In genomic region chr5:79021753-79022152, GRCh38 we compare ENCODE assay signal across 17 cellular contexts. TPM values are rescaled to one million over a fixed set of nuclear protein-coding genes. Genes with fewer than 3 reads are reported as not detected.
DNase-seq lines count a peak whose midpoint lies in the region; ATAC-seq and TF ChIP-seq lines count a peak whose summit lies in the region.
"Had no signal": no experiment of that assay in that cellular context is flagged by ENCODE, and none has a peak within 500 bp of the region (broad histone marks: within the 10 kb centered on the region; RNA-seq: fewer than 3 reads in every experiment).

No MANE protein-coding gene starts in this region.

- no peaks in the 10 kb centered on the region for H3K9me3 Mint-ChIP-seq in stimulated activated memory B cell treated with anti-CD40 and anti-IgM and Interleukin-4, amounts not matched to agents 10 μg/mL and 1 μg/mL and 100 μg/mL, for 72 hours
- H3K9me3 Mint-ChIP-seq: activated CD4-positive, alpha-beta memory T cell treated with anti-CD3 and anti-CD28 coated beads for 36 hours; activated T-cell treated with anti-CD3 and anti-CD28 coated beads, Interleukin-2, amount 50 U/mL, for 24 hours; effector memory CD8-positive, alpha-beta T cell; stimulated activated naive B cell treated with anti-CD40 and anti-IgM and Interleukin-4, amounts not matched to agents 10 μg/mL and 1 μg/mL and 100 μg/mL, for 72 hours had no signal

- POLR2A ChIA-PET in HCT116 (lab: Charles Lee): no interaction called here

- H3K9me3 ChIP-seq in HCT116 (ENCODE audit: control insufficient read depth in 1 of 2, insufficient read depth in 1 of 2, low read depth in 1 of 2, low read length in 2 of 2) (no peaks in the 10 kb centered on the region), SJCRH30 (replicated peaks) (no peaks in the 10 kb centered on the region), gastroesophageal sphincter (no peaks in the 10 kb centered on the region)
- H3K9me3 ChIP-seq: heart right ventricle, ovary, right lobe of liver had no signal

- WGBS in gastroesophageal sphincter (ENCODE audit: low coverage in 1 of 2), 2 donors: 32 to 100% methylated on average over 1 to 4 of the region's 4 CpGs

- no peaks in the 10 kb centered on the region for H3K79me2 ChIP-seq in ACC112 (ENCODE audit: control insufficient read depth, insufficient read depth, low read length, unreplicated experiment)
- no peaks in the 10 kb centered on the region for H3K79me2 ChIP-seq in HCT116 (ENCODE audit: insufficient read depth, low read length)

- H3K9me2 ChIP-seq in HCT116 (ENCODE audit: insufficient read depth): no peaks in the 10 kb centered on the region

- TF ChIP-seq POLR2A in HCT116 (IDR thresholded peaks at IDR 0.05; ENCODE audit: borderline replicate concordance, extremely low read depth, insufficient read depth, insufficient read length) (no peak), gastroesophageal sphincter (IDR thresholded peaks at IDR 0.05) (no peak)

- intact Hi-C loops in HCT116 (cut with micrococcal nuclease): loop anchor here (2.0 to 10.0 kb wide), 4 partner anchors 111 to 1061 kb away; no protein-coding TSS in a partner anchor

- H3K4me1 ChIP-seq in ACC112 (ENCODE audit: control insufficient read depth, insufficient read depth, low read length, unreplicated experiment): peaks cover 14% of the 10 kb centered on the region
- H3K4me1 ChIP-seq in HCT116 (ENCODE audit: control insufficient read depth in 1 of 2, insufficient read depth in 2 of 2, low read length in 2 of 2): peaks cover 2 to 15% of the 10 kb centered on the region in 2 experiments; a peak in 2 of 4 replicates
- peaks cover 17% of the 10 kb centered on the region for H3K4me1 ChIP-seq in SJCRH30
- H3K4me1 ChIP-seq in gastroesophageal sphincter: peaks cover 0 to 46% (median 0%) of the 10 kb centered on the region in 3 donors

- H3K36me3 ChIP-seq in ACC112 (ENCODE audit: insufficient read depth, low read length): no peaks in the 10 kb centered on the region
- H3K36me3 ChIP-seq in HCT116 (ENCODE audit: control insufficient read depth in 1 of 2, insufficient read depth in 2 of 2, low read length in 2 of 2): no peaks in the 10 kb centered on the region
- H3K36me3 ChIP-seq in SJCRH30: no peaks in the 10 kb centered on the region
- H3K36me3 ChIP-seq in gastroesophageal sphincter: no peaks in the 10 kb centered on the region
- H3K36me3 ChIP-seq: heart right ventricle, ovary, right lobe of liver had no signal

- H3K4me1 Mint-ChIP-seq in stimulated activated memory B cell treated with anti-CD40 and anti-IgM and Interleukin-4, amounts not matched to agents 10 μg/mL and 1 μg/mL and 100 μg/mL, for 72 hours: peaks cover 19% of the 10 kb centered on the region

- H3K4me2 ChIP-seq in HCT116 (ENCODE audit: low read length): peak overlapping the region; percentile 57; the same call in 1 of the 2 replicates

- H3K27me3 ChIP-seq in ACC112 (ENCODE audit: insufficient read depth, low read length) (no peaks in the 10 kb centered on the region), HCT116 (ENCODE audit: insufficient read depth, low read length) (no peaks in the 10 kb centered on the region), SJCRH30 (no peaks in the 10 kb centered on the region), gastroesophageal sphincter (no peaks in the 10 kb centered on the region)
- H3K27me3 ChIP-seq: ovary, right lobe of liver had no signal

- TF ChIP-seq CTCF in HCT116 (IDR thresholded peaks at IDR 0.05 in 2 of 3, conservative IDR thresholded peaks at IDR 0.05 in 1 of 3; ENCODE audit: borderline replicate concordance in 1 of 3, insufficient read depth in 1 of 3, low read depth in 2 of 3, low read length in 2 of 3): no peak
- no peak for TF ChIP-seq CTCF in gastroesophageal sphincter (IDR thresholded peaks at IDR 0.05)

- no peak overlapping the region for H3K27ac Mint-ChIP-seq in stimulated activated memory B cell treated with anti-CD40 and anti-IgM and Interleukin-4, amounts not matched to agents 10 μg/mL and 1 μg/mL and 100 μg/mL, for 72 hours
- H3K27ac Mint-ChIP-seq: activated CD4-positive, alpha-beta memory T cell treated with anti-CD3 and anti-CD28 coated beads for 36 hours; activated T-cell treated with anti-CD3 and anti-CD28 coated beads, Interleukin-2, amount 50 U/mL, for 24 hours; effector memory CD8-positive, alpha-beta T cell; stimulated activated naive B cell treated with anti-CD40 and anti-IgM and Interleukin-4, amounts not matched to agents 10 μg/mL and 1 μg/mL and 100 μg/mL, for 72 hours; T-helper 17 cell had no signal

- DNase-seq in HCT116 (ENCODE audit: low read depth, low spot score): no peak
- DNase-seq in SJCRH30: peak; percentile 12 to 37
- no peak for DNase-seq in NCI-H2029 treated with DMSO at 0.1 percent for 48 hours (lab: John Stamatoyannopoulos, UW)
- no peak for DNase-seq in NCI-H1092 (lab: John Stamatoyannopoulos, UW)
- DNase-seq: NCI-H187 treated with DMSO at 0.1 percent for 48 hours had no signal

- H4K20me1 ChIP-seq in HCT116 (ENCODE audit: insufficient read depth): no peaks in the 10 kb centered on the region

- H3K4me3 ChIP-seq in ACC112 (ENCODE audit: low read depth, low read length) (no peak overlapping the region), HCT116 (replicated peaks in 1 of 2; ENCODE audit: low read depth in 1 of 2, low read length in 2 of 2) (no peak overlapping the region), SJCRH30 (no peak overlapping the region; the same call in 1 of the 2 replicates), gastroesophageal sphincter (no peak overlapping the region)
- H3K4me3 ChIP-seq: ovary, right lobe of liver had no signal

- peaks cover 54% of the 10 kb centered on the region for H3K27me3 Mint-ChIP-seq in stimulated activated memory B cell treated with anti-CD40 and anti-IgM and Interleukin-4, amounts not matched to agents 10 μg/mL and 1 μg/mL and 100 μg/mL, for 72 hours

- no TSS peak for BruUV-seq in HCT116 (replicated peaks; lab: Mats Ljungman, UMichigan)

- TF ChIP-seq RAD21 in HCT116 (IDR thresholded peaks at IDR 0.05; ENCODE audit: low read depth): no peak

- no peak overlapping the region for H3K9ac ChIP-seq in HCT116 (ENCODE audit: low read length)

- no peak for TF ChIP-seq EP300 in gastroesophageal sphincter (IDR thresholded peaks at IDR 0.05)

- peak overlapping the region; percentile 35 for H2AFZ ChIP-seq in ACC112 (ENCODE audit: low read length, unreplicated experiment)
- H2AFZ ChIP-seq in HCT116 (ENCODE audit: low read depth, low read length, poor library complexity, severe bottlenecking): peak overlapping the region; percentile 74

- H3K27ac ChIP-seq in ACC112 (ENCODE audit: low read depth, low read length) (no peak overlapping the region), HCT116 (ENCODE audit: low read depth, low read length) (no peak overlapping the region), SJCRH30 (no peak overlapping the region), gastroesophageal sphincter (peak overlapping the region in 3 of 4 donors; percentile 76 to 83 (median 81))
- H3K27ac ChIP-seq: heart right ventricle, ovary, right lobe of liver had no signal

- no peak for ATAC-seq in HCT116
- no peak for ATAC-seq in gastroesophageal sphincter
- no peak for ATAC-seq in stimulated activated memory B cell treated with anti-CD40 and anti-IgM and Interleukin-4, amounts not matched to agents 10 μg/mL and 1 μg/mL and 100 μg/mL, for 72 hours
- ATAC-seq in GM19328 (IDR thresholded peaks at IDR 0.05; ENCODE audit: unreplicated experiment): no peak

- no peak overlapping the region for H3K4me3 Mint-ChIP-seq in stimulated activated memory B cell treated with anti-CD40 and anti-IgM and Interleukin-4, amounts not matched to agents 10 μg/mL and 1 μg/mL and 100 μg/mL, for 72 hours
- H3K4me3 Mint-ChIP-seq: activated CD4-positive, alpha-beta memory T cell treated with anti-CD3 and anti-CD28 coated beads for 36 hours; activated T-cell treated with anti-CD3 and anti-CD28 coated beads, Interleukin-2, amount 50 U/mL, for 24 hours; effector memory CD8-positive, alpha-beta T cell; T-helper 17 cell had no signal

- CTCF ChIA-PET in HCT116 (lab: Charles Lee): interaction anchor here (0.9 to 9.1 kb wide), 12 partner anchors 8 to 1062 kb away, joined by 3 to 373 read pairs (median 8); partner anchors contain the start of gene ARSB

- H3K36me3 Mint-ChIP-seq in stimulated activated memory B cell treated with anti-CD40 and anti-IgM and Interleukin-4, amounts not matched to agents 10 μg/mL and 1 μg/mL and 100 μg/mL, for 72 hours: no peaks in the 10 kb centered on the region
- H3K36me3 Mint-ChIP-seq: activated CD4-positive, alpha-beta memory T cell treated with anti-CD3 and anti-CD28 coated beads for 36 hours; stimulated activated naive B cell treated with anti-CD40 and anti-IgM and Interleukin-4, amounts not matched to agents 10 μg/mL and 1 μg/mL and 100 μg/mL, for 72 hours had no signal

- RAD21 ChIA-PET in HCT116 (lab: Charles Lee; ENCODE audit: low non-redundant PET in 1 of 2, low total read pairs in 2 of 2, uncharacterized antibody in 2 of 2, unreplicated experiment in 2 of 2): interaction anchor here in 1 of 2 experiments (1.1 kb wide), 2 partner anchors 112 to 122 kb away, joined by 3 to 6 read pairs; no protein-coding TSS in a partner anchor

TF ChIP-seq in HCT116, 20 proteins besides CTCF, POLR2A, EP300 and RAD21 (continues in another document):
- TF ChIP-seq ATF3 (IDR thresholded peaks at IDR 0.05): no peak
- no peak for TF ChIP-seq SP1 (IDR thresholded peaks at IDR 0.05; ENCODE audit: low read depth)
- TF ChIP-seq FOSL1 (IDR thresholded peaks at IDR 0.05; ENCODE audit: low read depth): no peak
- no peak for TF ChIP-seq YY1 (IDR thresholded peaks at IDR 0.05; ENCODE audit: extremely low read depth, insufficient replicate concordance, low read depth, low read length)
- TF ChIP-seq ELF1 (IDR thresholded peaks at IDR 0.05; ENCODE audit: borderline replicate concordance, low read depth): no peak
- TF ChIP-seq MAX (IDR thresholded peaks at IDR 0.05): no peak
- no peak for TF ChIP-seq JUND (IDR thresholded peaks at IDR 0.05)

RNA-seq across cellular contexts. Expression of gene ARSB, which starts 36.6 kb away (rescaled TPM):
- total RNA-seq in HCT116 (2021; ENCODE audit: unreplicated experiment): 4.8 TPM
- 1.3 and 1.8 TPM in 2 replicates for polyA plus RNA-seq in HCT116 (2012)
- total RNA-seq in SJCRH30 (2014; rRNA removed; shearing (Covaris generic)): 15.2 and 16.4 TPM in 2 replicates
- total RNA-seq in gastroesophageal sphincter: 100 to 1,000 TPM in 1 of 4 donors, 10 to 100 TPM in 3; 23.0 to 109 (median 52.6) TPM

RNA-seq across cellular contexts. Expression of gene DMGDH, which starts 47.7 kb away (rescaled TPM):
- 2.3 TPM for total RNA-seq in HCT116 (2021; ENCODE audit: unreplicated experiment)
- 1.3 and 2.0 TPM in 2 replicates for polyA plus RNA-seq in HCT116 (2012)
- not detected in 2 replicates for total RNA-seq in SJCRH30 (2014; rRNA removed; shearing (Covaris generic))
- total RNA-seq in gastroesophageal sphincter: 1 to 10 TPM; 4.7 to 7.3 (median 6.0) TPM

RNA-seq across cellular contexts. Expression of gene BHMT2, which starts 47.8 kb away (rescaled TPM):
- total RNA-seq in HCT116 (2021; ENCODE audit: unreplicated experiment): 0.20 TPM
- 0.04 TPM in 1 of 2 replicates, not detected in the other for polyA plus RNA-seq in HCT116 (2012)
- total RNA-seq in SJCRH30 (2014; rRNA removed; shearing (Covaris generic)): not detected in 2 replicates
- 100 to 1,000 TPM in 1 of 4 donors, 10 to 100 TPM in 3; 41.9 to 105 (median 54.8) TPM for total RNA-seq in gastroesophageal sphincter
- total RNA-seq: activated CD4-positive, alpha-beta memory T cell treated with anti-CD3 and anti-CD28 coated beads for 36 hours; T-helper 17 cell had no signal

Comparison
In these comparisons a context has a peak if more than half of its experiments do, and no peak if none do; other contexts are left out.
1. H3K27ac ChIP-seq: peak in gastroesophageal sphincter (3 of 4); none in ACC112 (single experiment), HCT116 (single experiment) and SJCRH30 (single experiment).
2. DNase-seq: peak in SJCRH30 (2 of 2); none in HCT116 (single experiment), NCI-H2029 treated with DMSO at 0.1 percent for 48 hours (single experiment) and NCI-H1092 (single experiment).
3. RNA of gene BHMT2, which starts 47.8 kb away (total RNA-seq): 41.9 to 105 TPM in gastroesophageal sphincter; 0.20 TPM in HCT116 (single experiment) and not detected in SJCRH30; every median in the first group is over 10 times any median in the second.